In genomic region chr5:138752951-138753793, GRCh38 we compare ENCODE assay signal across 8 cellular contexts. TPM values are rescaled to one million over a fixed set of nuclear protein-coding genes. Genes with fewer than 3 reads are reported as not detected.
DNase-seq lines count a peak whose midpoint lies in the region; ATAC-seq and TF ChIP-seq lines count a peak whose summit lies in the region.

TSS of gene CTNNA1 (plus strand) at chr5:138753425. CDS start at chr5:138781925, 28,500 bp downstream.

- H3K27ac ChIP-seq in HL-60 (replicated peaks) = no peak within 1 kb of the TSS
- H3K27ac ChIP-seq in RWPE1 = peak within 1 kb of the TSS; percentile 97
- peak within 1 kb of the TSS; percentile 96 for H3K27ac ChIP-seq in neural progenitor cell
- H3K27ac ChIP-seq in stomach smooth muscle (ENCODE audit: low read length) = peak within 1 kb of the TSS; percentile 93

- H3K9me3 ChIP-seq in neural progenitor cell (ENCODE audit: low read depth) (no peaks in the 10 kb centered on the region), stomach smooth muscle (ENCODE audit: control insufficient read depth in 2 of 2, low read length in 2 of 2) (no peaks in the 10 kb centered on the region)

- POLR2A ChIA-PET in RWPE1 (lab: Yijun Ruan, JAX; ENCODE audit: low non-redundant PET) = interaction anchor here (0.5 to 0.6 kb wide), 2 partner anchors 28 to 193 kb away, joined by 3 to 5 read pairs; no protein-coding TSS in a partner anchor

- H3K4me3 Mint-ChIP-seq in neural progenitor cell = peak within 1 kb of the TSS; percentile 91

- H3K27ac Mint-ChIP-seq in neural progenitor cell = peak within 1 kb of the TSS; percentile 87

- H3K4me1 ChIP-seq in neural progenitor cell (peaks cover 5% of the 10 kb centered on the region), stomach smooth muscle (ENCODE audit: control insufficient read depth, insufficient read depth, low read length) (peaks cover 30% of the 10 kb centered on the region)

- peaks cover 48% of the 10 kb centered on the region for H3K79me2 ChIP-seq in neural progenitor cell (ENCODE audit: low read depth)

- H3K4me2 ChIP-seq in neural progenitor cell = peak within 1 kb of the TSS; percentile 81

- peaks cover 25% of the 10 kb centered on the region for H3F3A ChIP-seq in neural progenitor cell (ENCODE audit: low read depth)

- H2AFZ ChIP-seq in neural progenitor cell (replicated peaks) = peak within 1 kb of the TSS; percentile 100

- H3K4me3 ChIP-seq in HL-60 (replicated peaks; ENCODE audit: insufficient read depth, low read length) (peak within 1 kb of the TSS; percentile 35), foreskin fibroblast (ENCODE audit: low read depth in 1 of 2, low read length in 2 of 2) (peak within 1 kb of the TSS; percentile 71 to 97), neural progenitor cell (peak within 1 kb of the TSS; percentile 72), stomach smooth muscle (ENCODE audit: low read length in 2 of 2) (peak within 1 kb of the TSS; percentile 85 to 86)

- peaks cover 30% of the 10 kb centered on the region for H3K4me1 Mint-ChIP-seq in neural progenitor cell

- H3K36me3 ChIP-seq in neural progenitor cell (peaks cover 9% of the 10 kb centered on the region), stomach smooth muscle (ENCODE audit: control insufficient read depth in 2 of 2, insufficient read depth in 2 of 2, low read length in 2 of 2) (no peaks in the 10 kb centered on the region)

- CTCF ChIA-PET in RWPE1 (lab: Yijun Ruan, JAX) = interaction anchor here (0.6 to 1.8 kb wide), 4 partner anchors 22 to 44 kb away, joined by 3 to 10 read pairs (median 4); no protein-coding TSS in a partner anchor

- peak; percentile 57 for ATAC-seq in GM19023 (IDR thresholded peaks at IDR 0.05; ENCODE audit: unreplicated experiment)

- H3K27me3 ChIP-seq in HL-60 (ENCODE audit: insufficient read depth, poor library complexity, severe bottlenecking) (peaks cover 2% of the 10 kb centered on the region), neural progenitor cell (no peaks in the 10 kb centered on the region), stomach smooth muscle (ENCODE audit: control insufficient read depth in 1 of 2, insufficient read depth in 2 of 2, low read length in 2 of 2) (no peaks in the 10 kb centered on the region)

- peaks cover 24% of the 10 kb centered on the region for H3K36me3 Mint-ChIP-seq in neural progenitor cell

- no peak for TF ChIP-seq CTCF in HL-60 (IDR thresholded peaks at IDR 0.05; ENCODE audit: insufficient read depth, low read length)
- TF ChIP-seq CTCF in RWPE1 (conservative IDR thresholded peaks at IDR 0.05; ENCODE audit: low read depth) = no peak
- no peak for TF ChIP-seq CTCF in foreskin fibroblast (IDR thresholded peaks at IDR 0.05; ENCODE audit: low read depth, low read length)
- peak; percentile 27 for TF ChIP-seq CTCF in neural progenitor cell (IDR thresholded peaks at IDR 0.05)

- H3K9me3 Mint-ChIP-seq in neural progenitor cell = peaks cover 16% of the 10 kb centered on the region

- peaks cover 13% of the 10 kb centered on the region for H3K27me3 Mint-ChIP-seq in neural progenitor cell (ENCODE audit: insufficient read depth, low read depth)

- H4K20me1 ChIP-seq in neural progenitor cell (ENCODE audit: low read depth) = peaks cover 15% of the 10 kb centered on the region

- peak; percentile 64 for DNase-seq in ACHN
- DNase-seq in HL-60 (ENCODE audit: low read depth in 1 of 2, low spot score in 1 of 2) = no peak
- DNase-seq in RWPE1 (ENCODE audit: low spot score) = peak; percentile 96
- peak; percentile 32 for DNase-seq in activated gamma-delta T cell (lab: John Stamatoyannopoulos, UW)
- DNase-seq in foreskin fibroblast = peak; percentile 56 to 86
- DNase-seq in neural progenitor cell (ENCODE audit: low spot score) = peak; percentile 92

- H3K9ac ChIP-seq in neural progenitor cell (peak within 1 kb of the TSS; percentile 85), stomach smooth muscle (ENCODE audit: low read length in 2 of 2) (peak within 1 kb of the TSS; percentile 93 to 94)

- in situ Hi-C loops in ACHN (cut with HindIII; ENCODE audit: low pct_ligation_motif_present, low pct_unique_long_range_greater_than_20kb, low sequenced_read_pairs) = no loop called here

RNA-seq across cellular contexts. Expression of gene CTNNA1, which starts in this region (rescaled TPM):
- 267 and 305 TPM in 2 replicates for total RNA-seq in neural progenitor cell (ENCODE audit: low replicate concordance)

Comparison
In these comparisons a context has a peak if more than half of its experiments do, and no peak if none do; other contexts are left out.
1. DNase-seq: peak in ACHN (single experiment), RWPE1 (single experiment), activated gamma-delta T cell (single experiment), foreskin fibroblast (2 of 2) and neural progenitor cell (single experiment); none in HL-60 (0 of 2).
2. H3K4me3 ChIP-seq: peak in every context shown above with its lines; median percentile 86 in stomach smooth muscle; 84 in foreskin fibroblast; 72 in neural progenitor cell; 35 in HL-60.